8 cellular contexts compared by ENCODE assay signal in the genomic region with DNA sequence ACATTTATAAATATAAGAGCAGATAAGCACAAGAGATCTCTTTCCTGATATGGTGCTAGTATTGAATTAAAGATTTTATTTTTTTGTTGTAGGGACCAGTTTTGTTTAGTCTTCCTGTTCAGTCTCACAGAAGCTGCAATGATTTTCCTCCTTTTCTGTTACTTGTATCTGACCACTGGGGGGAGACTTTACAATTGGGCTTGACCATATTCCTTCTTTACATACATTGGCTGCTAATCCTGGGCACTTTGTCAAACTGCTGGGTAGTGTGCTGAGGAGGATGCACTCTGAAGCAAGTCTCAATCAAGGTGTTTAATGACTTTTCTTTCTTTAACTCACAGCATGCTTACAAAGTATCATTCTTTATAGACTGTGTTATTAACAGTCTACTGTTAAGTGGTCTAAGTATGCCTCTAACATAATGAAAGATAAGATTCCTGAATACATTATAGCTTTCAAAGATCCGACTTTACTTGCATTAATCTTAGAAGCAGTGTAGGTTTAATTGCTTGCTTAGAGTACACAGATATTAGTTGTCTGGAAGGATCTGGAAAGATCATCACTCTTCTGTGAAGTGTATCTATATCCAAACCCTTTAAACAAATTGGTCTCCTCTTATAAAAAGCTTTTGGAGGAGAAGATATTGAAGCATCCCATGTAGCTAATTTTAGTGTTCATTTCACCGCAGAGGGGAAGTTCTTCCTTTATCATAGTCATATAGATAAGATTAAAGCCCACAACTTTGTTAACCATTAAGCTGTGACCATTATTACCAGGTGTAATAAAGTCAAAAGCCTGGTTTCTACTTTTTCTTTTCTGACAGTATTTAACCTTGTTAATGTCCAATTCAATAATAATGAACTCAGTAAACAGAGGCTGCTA. TPM values are rescaled to one million over a fixed set of nuclear protein-coding genes. Genes with fewer than 3 reads are reported as not detected.
DNase-seq lines count a peak whose midpoint lies in the region; ATAC-seq and TF ChIP-seq lines count a peak whose summit lies in the region.

No MANE protein-coding gene starts in this region.

- intact Hi-C loops in IMR-90 (cut with micrococcal nuclease) = loop anchor here (1.0 to 10.0 kb wide), 4 partner anchors 89 to 862 kb away; a partner anchor contains a TSS

- H3K9me3 ChIP-seq in IMR-90 (ENCODE audit: control insufficient read depth, insufficient read depth, low read length) = peaks cover 3% of the 10 kb centered on the region; the same call in 1 of the 2 replicates

- no peak for TF ChIP-seq POLR2A in IMR-90 (IDR thresholded peaks at IDR 0.05; ENCODE audit: low read depth, low read length)

- H2AK5ac ChIP-seq in IMR-90 (ENCODE audit: low read depth, low read length) = no peak overlapping the region

- no peak overlapping the region for H2BK15ac ChIP-seq in IMR-90 (ENCODE audit: low read depth, low read length)

- POLR2A ChIA-PET in IMR-90 (lab: Charles Lee; ENCODE audit: unreplicated experiment) = no interaction called here

- H3K18ac ChIP-seq in IMR-90 (ENCODE audit: low read depth, low read length) = no peak overlapping the region

- no peak overlapping the region for H3K9ac ChIP-seq in IMR-90 (ENCODE audit: low read depth, low read length)

- H2BK20ac ChIP-seq in IMR-90 (ENCODE audit: low read depth, low read length) = no peak overlapping the region

- no peak overlapping the region for H3K4me2 ChIP-seq in IMR-90 (ENCODE audit: low read depth, low read length)

- H3K27ac ChIP-seq in IMR-90 (ENCODE audit: insufficient read depth, low read length) = no peak overlapping the region

- no peak overlapping the region for H2AFZ ChIP-seq in IMR-90 (replicated peaks; ENCODE audit: low read length, poor library complexity)

- no peaks in the 10 kb centered on the region for H3K9me1 ChIP-seq in IMR-90 (ENCODE audit: insufficient read depth, low read length)

- TF ChIP-seq CTCF in GM20000 (IDR thresholded peaks at IDR 0.05; ENCODE audit: extremely low read depth, missing control alignments) (peak; percentile 50), IMR-90 (conservative IDR thresholded peaks at IDR 0.05; ENCODE audit: low read depth, low read length) (peak; percentile 74), choroid plexus epithelial cell (conservative IDR thresholded peaks at IDR 0.05; ENCODE audit: low read depth, low read length) (peak; percentile 75)

- ATAC-seq in IMR-90 (ENCODE audit: low read depth) = peak; percentile 13; the same call in 1 of the 2 replicates

- H3K56ac ChIP-seq in IMR-90 (ENCODE audit: extremely low read depth, insufficient read depth, low read length) = no peak overlapping the region

- CTCF ChIA-PET in IMR-90 (lab: Yijun Ruan, JAX) = interaction anchor here (0.6 to 2.3 kb wide), 6 partner anchors 17 to 1789 kb away, joined by 3 to 5 read pairs (median 4); no protein-coding TSS in a partner anchor

- peaks cover 7% of the 10 kb centered on the region for H3K27me3 ChIP-seq in IMR-90 (ENCODE audit: control insufficient read depth, insufficient read depth, low read length)

- no peak overlapping the region for H3K14ac ChIP-seq in IMR-90 (replicated peaks; ENCODE audit: low read depth, low read length)

- no peak overlapping the region for H3K23ac ChIP-seq in IMR-90 (ENCODE audit: low read depth, low read length)

- WGBS in IMR-90 (ENCODE audit: extremely low coverage in 2 of 2, insufficient read length in 1 of 2), 2 experiments = no CpG with 5 or more reads among the region's 2 CpGs

- no peak overlapping the region for H4K8ac ChIP-seq in IMR-90 (ENCODE audit: low read depth in 2 of 2, low read length in 2 of 2)

- H3K79me1 ChIP-seq in IMR-90 (ENCODE audit: low read depth in 1 of 2, low read length in 2 of 2) = peaks cover 13 to 29% of the 10 kb centered on the region in 2 experiments; a peak in 3 of 4 replicates

- no peaks in the 10 kb centered on the region for H4K20me1 ChIP-seq in IMR-90 (ENCODE audit: insufficient read depth, low read length)

- no peak overlapping the region for H2AK9ac ChIP-seq in IMR-90 (replicated peaks; ENCODE audit: low read depth, low read length, poor library complexity)

- in situ Hi-C loops in IMR-90 (cut with MboI; ENCODE audit: low sequenced_read_pairs) = loop anchor here (10.0 kb wide), 2 partner anchors 88 to 528 kb away; no protein-coding TSS in a partner anchor

- no peak overlapping the region for H3K4ac ChIP-seq in IMR-90 (ENCODE audit: low read depth, low read length)

- 0 out of 2 replicates have a peak, but pooled peaks cover 2% of the 10 kb centered on the region for H3K4me1 ChIP-seq in IMR-90 (ENCODE audit: control insufficient read depth, insufficient read depth, low read length)

- no peak overlapping the region for H4K5ac ChIP-seq in IMR-90 (ENCODE audit: low read depth, low read length)

- BruUV-seq in IMR-90 (replicated peaks; lab: Mats Ljungman, UMichigan) = no TSS peak

- TF ChIP-seq RAD21 in IMR-90 (IDR thresholded peaks at IDR 0.05; ENCODE audit: low read length) = peak; percentile 63

- H2BK120ac ChIP-seq in IMR-90 (ENCODE audit: low read depth, low read length) = no peak overlapping the region

- dilution Hi-C loops in IMR-90 (cut with HindIII; ENCODE audit: low sequenced_read_pairs, unreplicated experiment) = no loop called here

- H3K4me3 ChIP-seq in IMR-90 (ENCODE audit: insufficient read depth, low read depth, low read length) (no peak overlapping the region), choroid plexus epithelial cell (ENCODE audit: low read depth, low read length) (no peak overlapping the region)

- DNase-seq in DMS153 treated with DMSO at 0.1 percent for 48 hours (lab: John Stamatoyannopoulos, UW; ENCODE audit: unreplicated experiment) (peak; percentile 84), GM20000 (ENCODE audit: low spot score) (peak; percentile 63), IMR-90 (peak; percentile 77), OCI-M1 (lab: John Stamatoyannopoulos, UW) (peak; percentile 73), choroid plexus epithelial cell (ENCODE audit: low read depth) (peak; percentile 90), midbrain (lab: John Stamatoyannopoulos, UW) (peak; percentile 40), GM19238 (ENCODE audit: insufficient read length, low spot score) (no peak)
- no peak for DNase-seq in activated CD4-positive, alpha-beta T cell treated with anti-CD3 and anti-CD28 coated beads for 48 hours

- H2BK5ac ChIP-seq in IMR-90 (ENCODE audit: low read depth, low read length, poor library complexity, severe bottlenecking) = no peak overlapping the region

- H4K91ac ChIP-seq in IMR-90 (ENCODE audit: insufficient read depth, low read depth, low read length) = no peak overlapping the region

- no peaks in the 10 kb centered on the region for H3K36me3 ChIP-seq in IMR-90 (ENCODE audit: control insufficient read depth, insufficient read depth, low read length)

TF ChIP-seq in IMR-90, 13 proteins besides CTCF, POLR2A, EP300 and RAD21:
- TF ChIP-seq SMC3 (IDR thresholded peaks at IDR 0.05; ENCODE audit: low read depth, low read length) (peak; percentile 70), MXI1 (IDR thresholded peaks at IDR 0.05; ENCODE audit: borderline replicate concordance, low read depth, low read length) (no peak)
- TF ChIP-seq, protein P1, sequence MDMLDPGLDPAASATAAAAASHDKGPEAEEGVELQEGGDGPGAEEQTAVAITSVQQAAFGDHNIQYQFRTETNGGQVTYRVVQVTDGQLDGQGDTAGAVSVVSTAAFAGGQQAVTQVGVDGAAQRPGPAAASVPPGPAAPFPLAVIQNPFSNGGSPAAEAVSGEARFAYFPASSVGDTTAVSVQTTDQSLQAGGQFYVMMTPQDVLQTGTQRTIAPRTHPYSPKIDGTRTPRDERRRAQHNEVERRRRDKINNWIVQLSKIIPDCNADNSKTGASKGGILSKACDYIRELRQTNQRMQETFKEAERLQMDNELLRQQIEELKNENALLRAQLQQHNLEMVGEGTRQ (IDR thresholded peaks at IDR 0.05; ENCODE audit: low read depth, low read length) = no peak

RNA-seq across cellular contexts. Expression of a gene that starts 3.2 kb away (rescaled TPM):
- 15.4 and 29.7 TPM in 2 replicates for total RNA-seq in IMR-90 (2012; rRNA removed)
- 7.4 and 8.8 TPM in 2 replicates for polyA plus RNA-seq in IMR-90 (2012; rRNA removed)
- polyA plus RNA-seq in IMR-90 (2012; cell fraction: cytosol; rRNA removed) = 1.2 and 2.2 TPM in 2 replicates
- 0.75 and 5.3 TPM in 2 replicates for polyA plus RNA-seq in IMR-90 (2012; cell fraction: nucleus; rRNA removed; ENCODE audit: low replicate concordance)

Comparison
In these comparisons a context has a peak if more than half of its experiments do, and no peak if none do; other contexts are left out.
1. DNase-seq: peak in DMS153 treated with DMSO at 0.1 percent for 48 hours (single experiment), GM20000 (single experiment), IMR-90 (single experiment), OCI-M1 (single experiment), choroid plexus epithelial cell (single experiment) and midbrain (single experiment); none in GM19238 (single experiment) and activated CD4-positive, alpha-beta T cell treated with anti-CD3 and anti-CD28 coated beads for 48 hours (single experiment).
2. Peak in every context shown above with its lines, with median percentiles within 50 percentile points of each other: CTCF ChIP-seq.